Comparison of ENCODE assay signal across 9 cellular contexts in genomic region chr12:103915306-103915705, GRCh38.
"Had no signal": no experiment of that assay in that cellular context is flagged by ENCODE, and none has a peak within 500 bp of the region (broad histone marks: within the 10 kb centered on the region; RNA-seq: fewer than 3 reads in every experiment).

No MANE protein-coding gene starts in this region.

- H3K4me3 ChIP-seq: right atrium auricular region, smooth muscle cell had no signal

- H3K36me3 ChIP-seq: right atrium auricular region had no signal

- H3K4me2 ChIP-seq: smooth muscle cell had no signal

- H3K27ac ChIP-seq: right atrium auricular region had no signal

- H3K27me3 ChIP-seq: right atrium auricular region had no signal

- DNase-seq: activated CD4-positive, alpha-beta T cell treated with anti-CD3 and anti-CD28 coated beads, Interleukin-2, amount 50 U/mL, for 4 hours; activated CD4-positive, CD25-positive, alpha-beta regulatory T cell treated with anti-CD3 and anti-CD28 coated beads, Interleukin-2, amount 50 U/mL, for 72 hours; activated effector memory CD4-positive, alpha-beta T cell treated with anti-CD3 and anti-CD28 coated beads, Interleukin-2, amount 50 U/mL, for 16 hours; activated T-cell treated with anti-CD3 and anti-CD28 coated beads, Interleukin-2, amount 50 U/mL, for 24 hours; mesendoderm; substantia nigra had no signal

- ATAC-seq: stimulated activated effector memory CD8-positive, alpha-beta T cell treated with anti-CD3 and anti-CD28 coated beads, Interleukin-12 subunit alpha, Interleukin-12 subunit beta, amount 100 ng/mL, for 72 hours had no signal

- H3K4me1 ChIP-seq: right atrium auricular region had no signal
